ENCODE assay signal across 18 cellular contexts in genomic region chr17:40482722-40483121, GRCh38. TPM values are rescaled to one million over a fixed set of nuclear protein-coding genes. Genes with fewer than 3 reads are reported as not detected.
DNase-seq lines count a peak whose midpoint lies in the region; ATAC-seq and TF ChIP-seq lines count a peak whose summit lies in the region.
"Had no signal": no experiment of that assay in that cellular context is flagged by ENCODE, and none has a peak within 500 bp of the region (broad histone marks: within the 10 kb centered on the region; RNA-seq: fewer than 3 reads in every experiment).

No MANE protein-coding gene starts in this region.

- DNase-seq in A172 (ENCODE audit: low spot score) (peak; percentile 61), activated B cell treated with CpG ODN at 0.5 μM for 24 hours (no peak), psoas muscle (no peak), middle frontal gyrus (ENCODE audit: extremely low spot score, low spot score) (no peak), germinal center (ENCODE audit: low spot score) (no peak), cerebellar cortex (ENCODE audit: low spot score) (no peak)
- DNase-seq in CD8-positive, alpha-beta memory T cell, result no peak
- DNase-seq: activated CD4-positive, CD25-positive, alpha-beta regulatory T cell treated with anti-CD3 and anti-CD28 coated beads, Interleukin-2, amount 50 U/mL, for 72 hours; activated T-cell treated with anti-CD3 and anti-CD28 coated beads, Interleukin-2, amount 50 U/mL, for 72 hours; AML-193; DMS 273 treated with DMSO at 0.1 percent for 48 hours; H7; NCI-H526; PC-9; stimulated activated naive CD4-positive, alpha-beta T cell treated with Interleukin-2 at 50 U/mL for 16 hours had no signal

- 84 to 90% (median 86%) methylated on average over 6 of the region's 6 CpGs for WGBS in psoas muscle, 3 donors

- CTCF ChIA-PET in CD8-positive, alpha-beta memory T cell (lab: Charles Lee), result interaction anchor here (0.6 to 1.1 kb wide), 2 partner anchors 50 to 1748 kb away, joined by 3 read pairs; no protein-coding TSS in a partner anchor
- CTCF ChIA-PET in activated B cell treated with CpG ODN at 0.5 μM for 24 hours (lab: Charles Lee), result interaction anchor here (2.7 kb wide), 1 partner anchor 50 kb away, joined by 16 read pairs; no protein-coding TSS in a partner anchor

- intact Hi-C loops in activated B cell treated with CpG ODN at 0.5 μM for 24 hours (cut with micrococcal nuclease), result loop anchor here (5.0 kb wide), 2 partner anchors 35 to 40 kb away; partner anchors contain the start of gene IGFBP4
- intact Hi-C loops in psoas muscle (cut with DNase I), result no loop called here

- peaks cover 0 to 2% (median 0%) of the 10 kb centered on the region in 5 donors for H3K9me3 Mint-ChIP-seq in CD8-positive, alpha-beta memory T cell
- no peaks in the 10 kb centered on the region for H3K9me3 Mint-ChIP-seq in activated B cell treated with CpG ODN at 0.5 μM for 24 hours
- H3K9me3 Mint-ChIP-seq: activated T-cell treated with anti-CD3 and anti-CD28 coated beads, Interleukin-2, amount 50 U/mL, for 72 hours had no signal

- H3K4me1 ChIP-seq in CD8-positive, alpha-beta memory T cell (ENCODE audit: insufficient read depth, low read length), result peaks cover 57% of the 10 kb centered on the region
- no peaks in the 10 kb centered on the region for H3K4me1 ChIP-seq in psoas muscle

- H3K4me3 ChIP-seq in CD8-positive, alpha-beta memory T cell (ENCODE audit: low read length), result no peak overlapping the region
- no peak overlapping the region for H3K4me3 ChIP-seq in psoas muscle
- H3K4me3 ChIP-seq: PC-9 had no signal

- no peak for TF ChIP-seq CTCF in activated B cell treated with CpG ODN at 0.5 μM for 24 hours (IDR thresholded peaks at IDR 0.05)
- TF ChIP-seq CTCF in psoas muscle (IDR thresholded peaks at IDR 0.05), result no peak

- ATAC-seq in activated B cell treated with CpG ODN at 0.5 μM for 24 hours (ENCODE audit: low read depth) (no peak), esophagus mucosa (peak; percentile 10), psoas muscle (no peak)
- ATAC-seq: activated T-cell treated with anti-CD3 and anti-CD28 coated beads, Interleukin-2, amount 50 U/mL, for 72 hours; HepG2 had no signal

- POLR2A ChIA-PET in CD8-positive, alpha-beta memory T cell (lab: Charles Lee), result no interaction called here
- POLR2A ChIA-PET in activated B cell treated with CpG ODN at 0.5 μM for 24 hours (lab: Charles Lee), result no interaction called here

- H3K4me3 Mint-ChIP-seq in CD8-positive, alpha-beta memory T cell, result peak overlapping the region in 1 of 7 donors; percentile 15
- H3K4me3 Mint-ChIP-seq in activated B cell treated with CpG ODN at 0.5 μM for 24 hours, result no peak overlapping the region

- peaks cover 66 to 84% (median 82%) of the 10 kb centered on the region in 3 donors for H3K4me1 Mint-ChIP-seq in CD8-positive, alpha-beta memory T cell
- H3K4me1 Mint-ChIP-seq in activated B cell treated with CpG ODN at 0.5 μM for 24 hours, result peaks cover 50% of the 10 kb centered on the region

- H3K27ac ChIP-seq in CD8-positive, alpha-beta memory T cell (ENCODE audit: low read depth, low read length), result no peak overlapping the region
- no peak overlapping the region for H3K27ac ChIP-seq in psoas muscle
- H3K27ac ChIP-seq: PC-9 had no signal

- no peaks in the 10 kb centered on the region for H3K36me3 ChIP-seq in CD8-positive, alpha-beta memory T cell (ENCODE audit: insufficient read depth, low read length)
- H3K36me3 ChIP-seq in psoas muscle (ENCODE audit: insufficient read depth in 1 of 2, low read depth in 1 of 2), result no peaks in the 10 kb centered on the region

- H3K9me3 ChIP-seq in CD8-positive, alpha-beta memory T cell (ENCODE audit: low read length), result no peaks in the 10 kb centered on the region
- no peaks in the 10 kb centered on the region for H3K9me3 ChIP-seq in psoas muscle

- peak overlapping the region; percentile 59 to 100 (median 98) for H3K27ac Mint-ChIP-seq in CD8-positive, alpha-beta memory T cell
- H3K27ac Mint-ChIP-seq in activated B cell treated with CpG ODN at 0.5 μM for 24 hours, result peak overlapping the region; percentile 11

- H3K27me3 ChIP-seq in CD8-positive, alpha-beta memory T cell (ENCODE audit: insufficient read depth, low read length, poor library complexity, severe bottlenecking), result no peaks in the 10 kb centered on the region
- H3K27me3 ChIP-seq in psoas muscle (ENCODE audit: insufficient read depth in 3 of 3, low read length in 2 of 3), result no peaks in the 10 kb centered on the region

- no peaks in the 10 kb centered on the region for H3K27me3 Mint-ChIP-seq in CD8-positive, alpha-beta memory T cell
- H3K27me3 Mint-ChIP-seq in activated B cell treated with CpG ODN at 0.5 μM for 24 hours, result no peaks in the 10 kb centered on the region

- peaks cover 0 to 3% (median 0%) of the 10 kb centered on the region in 3 donors for H3K36me3 Mint-ChIP-seq in CD8-positive, alpha-beta memory T cell
- no peaks in the 10 kb centered on the region for H3K36me3 Mint-ChIP-seq in activated B cell treated with CpG ODN at 0.5 μM for 24 hours (ENCODE audit: low read depth)

RNA-seq across cellular contexts. Expression of gene TNS4, which starts 18.7 kb away (rescaled TPM):
- total RNA-seq in A172 (2014; rRNA removed; shearing (Covaris generic)), result 0.02 and 0.14 TPM in 2 replicates
- 1 to 10 TPM; 3.1 TPM for total RNA-seq in CD8-positive, alpha-beta memory T cell
- 0.41 TPM for polyA plus RNA-seq in CD8-positive, alpha-beta memory T cell
- total RNA-seq in activated B cell treated with CpG ODN at 0.5 μM for 24 hours (0.18 TPM in 1 of 2 replicates, not detected in the other), esophagus mucosa (52.1 TPM), psoas muscle (under 1 TPM in 1 of 4 donors, not detected in 3; 0.06 TPM)
- under 1 TPM in 1 of 3 donors, not detected in 2; 0.04 TPM for polyA plus RNA-seq in psoas muscle
- total RNA-seq: dermis microvascular lymphatic vessel endothelial cell had no signal

RNA-seq across cellular contexts. Expression of gene IGFBP4, which starts 39.5 kb away (rescaled TPM):
- total RNA-seq in A172 (2014; rRNA removed; shearing (Covaris generic)), result 2.9 and 6.6 TPM in 2 replicates
- 1 to 10 TPM; 3.0 to 3.2 TPM for total RNA-seq in CD8-positive, alpha-beta memory T cell
- 21.4 TPM for polyA plus RNA-seq in CD8-positive, alpha-beta memory T cell
- total RNA-seq in activated B cell treated with CpG ODN at 0.5 μM for 24 hours (17.2 and 18.0 TPM in 2 replicates), esophagus mucosa (72.1 TPM), psoas muscle (100 to 1,000 TPM in 2 of 4 donors, 10 to 100 TPM in 2; 64.8 to 106 (median 87.9) TPM)
- polyA plus RNA-seq in psoas muscle, result 10 to 100 TPM; 44.2 to 65.1 (median 49.0) TPM

Comparison
In these comparisons a context has a peak if more than half of its experiments do, and no peak if none do; other contexts are left out.
1. RNA of gene TNS4, which starts 18.7 kb away (total RNA-seq): 52.1 TPM in esophagus mucosa (single experiment); 3.1 TPM in CD8-positive, alpha-beta memory T cell, 0.18 TPM in activated B cell treated with CpG ODN at 0.5 μM for 24 hours, 0.02 to 0.14 TPM in A172 and 0.06 TPM in psoas muscle; every median in the first group is over 10 times any median in the second.